10 cellular contexts compared by ENCODE assay signal in genomic region chr1:157580179-157580827, GRCh38. TPM values are rescaled to one million over a fixed set of nuclear protein-coding genes. Genes with fewer than 3 reads are reported as not detected.
DNase-seq lines count a peak whose midpoint lies in the region; ATAC-seq and TF ChIP-seq lines count a peak whose summit lies in the region.
"Had no signal": no experiment of that assay in that cellular context is flagged by ENCODE, and none has a peak within 500 bp of the region (broad histone marks: within the 10 kb centered on the region; RNA-seq: fewer than 3 reads in every experiment).

No MANE protein-coding gene starts in this region.

- BruUV-seq in mammary epithelial cell (replicated peaks; lab: Mats Ljungman, UMichigan), result no TSS peak

- CTCF ChIA-PET in mammary epithelial cell (lab: Charles Lee; ENCODE audit: low non-redundant PET), result interaction anchor here (0.6 to 0.9 kb wide), 4 partner anchors 360 to 1703 kb away, joined by 4 to 5 read pairs (median 4); no protein-coding TSS in a partner anchor

- H3K4me1 ChIP-seq in mammary epithelial cell (ENCODE audit: insufficient read depth, low read length) (no peaks in the 10 kb centered on the region), tibial nerve (no peaks in the 10 kb centered on the region)

- ATAC-seq in left colon, result peak; percentile 69
- no peak for ATAC-seq in GM21390 (IDR thresholded peaks at IDR 0.05; ENCODE audit: unreplicated experiment)

- H3K9me3 ChIP-seq in mammary epithelial cell (replicated peaks; ENCODE audit: insufficient read depth, low read length) (no peaks in the 10 kb centered on the region), tibial nerve (peaks cover 0 to 12% (median 0%) of the 10 kb centered on the region in 4 donors)

- TF ChIP-seq EP300 in tibial nerve (IDR thresholded peaks at IDR 0.05), result no peak

- no peak overlapping the region for H3K4me2 ChIP-seq in mammary epithelial cell (ENCODE audit: insufficient read depth, low read depth, low read length)
- H3K4me2 ChIP-seq: BLaER1 treated with 17β-estradiol and CSF1 and Interleukin-3, amounts not matched to agents 10 nM and 100 nM had no signal

- H3K4me3 ChIP-seq in mammary epithelial cell (replicated peaks in 1 of 3; ENCODE audit: insufficient read depth in 1 of 3, low read depth in 2 of 3, low read length in 3 of 3), result no peak overlapping the region
- no peak overlapping the region for H3K4me3 ChIP-seq in tibial nerve
- H3K4me3 ChIP-seq: BLaER1 treated with 17β-estradiol and CSF1 and Interleukin-3, amounts not matched to agents 10 nM and 100 nM had no signal

- H3K79me2 ChIP-seq in mammary epithelial cell (ENCODE audit: insufficient read depth, low read length), result no peaks in the 10 kb centered on the region

- DNase-seq in NCI-H1417 (lab: John Stamatoyannopoulos, UW), result peak; percentile 42 to 83 (median 83)
- DNase-seq in NCI-H1417 treated with DMSO at 0.1 percent for 48 hours (lab: John Stamatoyannopoulos, UW), result no peak
- peak; percentile 14 for DNase-seq in HK-2 (ENCODE audit: unreplicated experiment)
- peak; percentile 90 for DNase-seq in NCI-H82 (lab: John Stamatoyannopoulos, UW)
- peak; percentile 58 for DNase-seq in mammary epithelial cell
- no peak for DNase-seq in left colon
- peak in 1 of 2 donors; percentile 46 for DNase-seq in tibial nerve (ENCODE audit: low spot score in 2 of 2)
- DNase-seq: activated naive CD8-positive, alpha-beta T cell treated with anti-CD3 and anti-CD28 coated beads, Interleukin-2, amount 10 ng/mL, durations not matched to agents 7 days and 5 days had no signal

- H3K36me3 ChIP-seq in mammary epithelial cell (ENCODE audit: insufficient read depth, low read length) (no peaks in the 10 kb centered on the region), tibial nerve (no peaks in the 10 kb centered on the region)
- H3K36me3 ChIP-seq: BLaER1 treated with 17β-estradiol and CSF1 and Interleukin-3, amounts not matched to agents 10 nM and 100 nM had no signal

- intact Hi-C loops in mammary epithelial cell (cut with micrococcal nuclease) (loop anchor here (1.0 to 5.0 kb wide), 4 partner anchors 111 to 541 kb away; no protein-coding TSS in a partner anchor), left colon (cut with DNase I, micrococcal nuclease) (loop anchor here in 1 of 2 donors (10.0 kb wide), 1 partner anchor 544 kb away; a partner anchor contains a TSS)

- WGBS in mammary epithelial cell (ENCODE audit: low coverage, missing lambda C conversion rate), result 25% methylated on average over 4 of the region's 4 CpGs
- WGBS in tibial nerve, 2 donors, result 9 to 14% methylated on average over 4 of the region's 4 CpGs

- peak; percentile 76 for TF ChIP-seq CTCF in mammary epithelial cell (conservative IDR thresholded peaks at IDR 0.05 in 1 of 2, IDR thresholded peaks at IDR 0.05 in 1 of 2; ENCODE audit: extremely low read depth in 1 of 2, insufficient read depth in 1 of 2, low read depth in 1 of 2, low read length in 2 of 2)
- TF ChIP-seq CTCF in tibial nerve (IDR thresholded peaks at IDR 0.05), result peak; percentile 37 to 60 (median 48)

- TF ChIP-seq POLR2A in tibial nerve (IDR thresholded peaks at IDR 0.05), result no peak

- H3K27ac ChIP-seq in mammary epithelial cell (ENCODE audit: insufficient read depth, low read depth, low read length) (no peak overlapping the region), tibial nerve (no peak overlapping the region)
- H3K27ac ChIP-seq: BLaER1 treated with 17β-estradiol and CSF1 and Interleukin-3, amounts not matched to agents 10 nM and 100 nM had no signal

- dilution Hi-C loops in mammary epithelial cell (cut with HindIII; ENCODE audit: low sequenced_read_pairs), result no loop called here

- H4K20me1 ChIP-seq in mammary epithelial cell (ENCODE audit: insufficient read depth, low read length), result no peaks in the 10 kb centered on the region

- H3K27me3 ChIP-seq in mammary epithelial cell (ENCODE audit: insufficient read depth, low read length), result peaks cover under 1% of the 10 kb centered on the region
- no peaks in the 10 kb centered on the region for H3K27me3 ChIP-seq in tibial nerve

- no peak overlapping the region for H3K9ac ChIP-seq in mammary epithelial cell (ENCODE audit: insufficient read depth, low read length)
- H3K9ac ChIP-seq: BLaER1 treated with 17β-estradiol and CSF1 and Interleukin-3, amounts not matched to agents 10 nM and 100 nM had no signal

- H2AFZ ChIP-seq in mammary epithelial cell (ENCODE audit: low read depth, low read length), result no peak overlapping the region

- in situ Hi-C loops in mammary epithelial cell (cut with MboI; ENCODE audit: low sequenced_read_pairs in 2 of 2), result loop anchor here in 1 of 2 donors (25.0 kb wide), 2 partner anchors 107 to 357 kb away; no protein-coding TSS in a partner anchor

RNA-seq across cellular contexts. Expression of gene FCRL4, which starts 17.6 kb away (rescaled TPM):
- total RNA-seq in mammary epithelial cell (not detected), left colon (under 1 TPM in 1 of 2 donors, not detected in 1; 0.28 TPM), tibial nerve (not detected)
- polyA plus RNA-seq in mammary epithelial cell, result not detected
- polyA minus RNA-seq in mammary epithelial cell, result not detected
- total RNA-seq: activated naive CD8-positive, alpha-beta T cell treated with anti-CD3 and anti-CD28 coated beads, Interleukin-2, amount 10 ng/mL, durations not matched to agents 7 days and 5 days had no signal

RNA-seq across cellular contexts. Expression of gene FCRL5, which starts 28.0 kb away (rescaled TPM):
- total RNA-seq in mammary epithelial cell (not detected), left colon (1 to 10 TPM; 2.2 to 4.5 TPM), tibial nerve (under 1 TPM in 2 of 4 donors, not detected in 2; 0.21 to 0.30 TPM)
- not detected for polyA plus RNA-seq in mammary epithelial cell
- not detected for polyA minus RNA-seq in mammary epithelial cell

Comparison
In these comparisons a context has a peak if more than half of its experiments do, and no peak if none do; other contexts are left out.
1. DNase-seq: peak in NCI-H1417 (3 of 3), HK-2 (single experiment), NCI-H82 (single experiment) and mammary epithelial cell (single experiment); none in NCI-H1417 treated with DMSO at 0.1 percent for 48 hours (single experiment) and left colon (0 of 2).